In the genomic region with DNA sequence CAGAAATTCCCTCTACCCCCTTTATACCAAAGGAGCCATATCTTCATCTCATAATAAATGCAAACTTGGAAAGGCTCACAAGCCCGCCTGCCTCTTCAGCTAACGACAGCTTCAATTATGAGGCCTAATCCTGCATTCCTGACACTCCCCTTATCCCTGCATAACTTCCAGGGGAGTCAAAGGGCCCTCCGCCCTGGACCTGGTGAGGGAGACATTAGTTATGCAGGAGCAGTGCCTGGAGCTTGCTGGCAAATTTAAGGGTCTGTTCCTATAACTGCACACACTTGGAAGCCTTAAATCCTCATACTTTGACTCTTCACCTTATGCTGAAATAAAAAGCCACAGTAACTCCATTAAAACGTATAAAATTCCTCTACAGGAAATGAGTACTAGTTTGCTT, we compare ENCODE assay signal across 32 cellular contexts.
DNase-seq lines count a peak whose midpoint lies in the region; ATAC-seq, FAIRE-seq and TF ChIP-seq lines count a peak whose summit lies in the region.
"Had no signal": no experiment of that assay in that cellular context is flagged by ENCODE, and none has a peak within 500 bp of the region (broad histone marks: within the 10 kb centered on the region; RNA-seq: fewer than 3 reads in every experiment).

No MANE protein-coding gene starts in this region.

- H3K27me3 ChIP-seq in endodermal cell (ENCODE audit: control insufficient read depth, insufficient read depth, low read length, poor library complexity, severe bottlenecking) (no peaks in the 10 kb centered on the region), neural progenitor cell (no peaks in the 10 kb centered on the region)

- TF ChIP-seq EP300 in A549 (IDR thresholded peaks at IDR 0.05) (no peak), Ishikawa (IDR thresholded peaks at IDR 0.05; ENCODE audit: borderline replicate concordance) (no peak)

- H3K4me3 Mint-ChIP-seq in endodermal cell (no peak overlapping the region), neural progenitor cell (no peak overlapping the region)
- H3K4me3 Mint-ChIP-seq: activated CD4-positive, alpha-beta T cell treated with anti-CD3 and anti-CD28 coated beads, Interleukin-2, amount 10 ng/mL, durations not matched to agents 24 days and 14 days; CD4-positive, CD25-positive, alpha-beta regulatory T cell; immature natural killer cell; naive thymus-derived CD8-positive, alpha-beta T cell; stimulated activated naive B cell treated with anti-CD40 and anti-IgM and Interleukin-4, amounts not matched to agents 10 μg/mL and 1 μg/mL and 100 μg/mL, for 72 hours; T-cell; type B pancreatic cell had no signal

- H3K27ac Mint-ChIP-seq in endodermal cell (no peak overlapping the region), neural progenitor cell (no peak overlapping the region)
- H3K27ac Mint-ChIP-seq: activated CD4-positive, alpha-beta T cell treated with anti-CD3 and anti-CD28 coated beads, Interleukin-2, amount 10 ng/mL, durations not matched to agents 24 days and 14 days; activated naive CD4-positive, alpha-beta T cell treated with anti-CD3 and anti-CD28 coated beads, Interleukin-2, amount 50 U/mL, for 72 hours; CD4-positive, CD25-positive, alpha-beta regulatory T cell; immature natural killer cell; naive thymus-derived CD8-positive, alpha-beta T cell; stimulated activated naive B cell treated with anti-CD40 and anti-IgM and Interleukin-4, amounts not matched to agents 10 μg/mL and 1 μg/mL and 100 μg/mL, for 72 hours; T-cell had no signal

- no peak overlapping the region for H3K9ac ChIP-seq in endodermal cell (ENCODE audit: extremely low read depth, low read length, poor library complexity, severe bottlenecking)
- H3K9ac ChIP-seq in neural progenitor cell = no peak overlapping the region

- peaks cover 2% of the 10 kb centered on the region for H3K27me3 Mint-ChIP-seq in endodermal cell (ENCODE audit: insufficient read depth)
- no peaks in the 10 kb centered on the region for H3K27me3 Mint-ChIP-seq in neural progenitor cell (ENCODE audit: insufficient read depth, low read depth)
- H3K27me3 Mint-ChIP-seq: activated CD4-positive, alpha-beta T cell treated with anti-CD3 and anti-CD28 coated beads, Interleukin-2, amount 10 ng/mL, durations not matched to agents 24 days and 14 days; CD4-positive, CD25-positive, alpha-beta regulatory T cell had no signal

- H3K4me2 ChIP-seq in A549 = no peak overlapping the region
- peak overlapping the region; percentile 14 for H3K4me2 ChIP-seq in neural progenitor cell

- CTCF ChIA-PET in A549 (lab: Yijun Ruan, JAX) = no interaction called here

- TF ChIP-seq POLR2A in A549 (IDR thresholded peaks at IDR 0.05; ENCODE audit: low read length) = no peak

- no peak overlapping the region for H3K4me3 ChIP-seq in A549
- H3K4me3 ChIP-seq in endodermal cell (ENCODE audit: low read length) = no peak overlapping the region
- no peak overlapping the region for H3K4me3 ChIP-seq in neural progenitor cell
- H3K4me3 ChIP-seq: skin epidermis had no signal

- 81% methylated on average over 4 of the region's 4 CpGs for WGBS in A549 (ENCODE audit: missing lambda C conversion rate)
- WGBS in endodermal cell (ENCODE audit: insufficient coverage in 1 of 2, insufficient read length in 1 of 2), 2 experiments = 69 to 83% methylated on average over 1 to 4 of the region's 4 CpGs

- no peak for FAIRE-seq in A549 (lab: Jason Lieb, UNC)
- FAIRE-seq: A204.1, HepG2 had no signal

- peaks cover 3% of the 10 kb centered on the region for H3K4me1 ChIP-seq in A549
- H3K4me1 ChIP-seq in endodermal cell (ENCODE audit: control insufficient read depth, insufficient read depth, low read length) = peaks cover 8% of the 10 kb centered on the region
- H3K4me1 ChIP-seq in neural progenitor cell = peaks cover 20% of the 10 kb centered on the region

- POLR2A ChIA-PET in A549 (lab: Yijun Ruan, JAX) = no interaction called here

- H3K9me3 Mint-ChIP-seq in endodermal cell (no peaks in the 10 kb centered on the region), neural progenitor cell (no peaks in the 10 kb centered on the region)
- H3K9me3 Mint-ChIP-seq: activated CD4-positive, alpha-beta T cell treated with anti-CD3 and anti-CD28 coated beads, Interleukin-2, amount 10 ng/mL, durations not matched to agents 24 days and 14 days had no signal

- no peaks in the 10 kb centered on the region for H3K36me3 Mint-ChIP-seq in endodermal cell (ENCODE audit: low read depth)
- no peaks in the 10 kb centered on the region for H3K36me3 Mint-ChIP-seq in neural progenitor cell
- H3K36me3 Mint-ChIP-seq: activated naive CD4-positive, alpha-beta T cell treated with anti-CD3 and anti-CD28 coated beads, Interleukin-2, amount 50 U/mL, for 72 hours; CD4-positive, CD25-positive, alpha-beta regulatory T cell; immature natural killer cell; naive thymus-derived CD8-positive, alpha-beta T cell; stimulated activated naive B cell treated with anti-CD40 and anti-IgM and Interleukin-4, amounts not matched to agents 10 μg/mL and 1 μg/mL and 100 μg/mL, for 72 hours; T-cell had no signal

- no peak for ATAC-seq in A549
- ATAC-seq in GM19455 (IDR thresholded peaks at IDR 0.05; ENCODE audit: unreplicated experiment) = no peak
- ATAC-seq: activated naive CD4-positive, alpha-beta T cell treated with anti-CD3 and anti-CD28 coated beads, Interleukin-2, amount 50 U/mL, for 72 hours; HepG2; left colon; naive thymus-derived CD8-positive, alpha-beta T cell; stimulated activated naive B cell treated with anti-CD40 and anti-IgM and Interleukin-4, amounts not matched to agents 10 μg/mL and 1 μg/mL and 100 μg/mL, for 72 hours; T-cell had no signal

- H3K36me3 ChIP-seq in endodermal cell (ENCODE audit: control insufficient read depth, insufficient read depth, low read length) (no peaks in the 10 kb centered on the region), neural progenitor cell (no peaks in the 10 kb centered on the region)
- H3K36me3 ChIP-seq: WERI-Rb-1 had no signal

- no peaks in the 10 kb centered on the region for H4K20me1 ChIP-seq in neural progenitor cell (ENCODE audit: low read depth)

- H3K4me1 Mint-ChIP-seq in endodermal cell (peaks cover 28% of the 10 kb centered on the region), neural progenitor cell (peaks cover 26% of the 10 kb centered on the region)
- H3K4me1 Mint-ChIP-seq: activated CD4-positive, alpha-beta T cell treated with anti-CD3 and anti-CD28 coated beads, Interleukin-2, amount 10 ng/mL, durations not matched to agents 24 days and 14 days; CD4-positive, CD25-positive, alpha-beta regulatory T cell; immature natural killer cell; naive thymus-derived CD8-positive, alpha-beta T cell; stimulated activated naive B cell treated with anti-CD40 and anti-IgM and Interleukin-4, amounts not matched to agents 10 μg/mL and 1 μg/mL and 100 μg/mL, for 72 hours; T-cell had no signal

- H3K9me3 ChIP-seq in A549 (no peaks in the 10 kb centered on the region), endodermal cell (ENCODE audit: control insufficient read depth, low read length) (no peaks in the 10 kb centered on the region), neural progenitor cell (ENCODE audit: low read depth) (no peaks in the 10 kb centered on the region)

- H2AFZ ChIP-seq in neural progenitor cell (replicated peaks) = no peak overlapping the region

- no peaks in the 10 kb centered on the region for H3K79me2 ChIP-seq in neural progenitor cell (ENCODE audit: low read depth)

- no peaks in the 10 kb centered on the region for H3F3A ChIP-seq in neural progenitor cell (ENCODE audit: low read depth)

- H3K27ac ChIP-seq in A549 = peak overlapping the region in 1 of 2 experiments; percentile 14; a peak in 1 of 6 replicates
- H3K27ac ChIP-seq in endodermal cell (ENCODE audit: low read depth, low read length) = no peak overlapping the region
- no peak overlapping the region for H3K27ac ChIP-seq in neural progenitor cell
- H3K27ac ChIP-seq: RWPE1, skin epidermis, WERI-Rb-1 had no signal

- TF ChIP-seq CTCF in A549 (IDR thresholded peaks at IDR 0.05) = no peak
- no peak for TF ChIP-seq CTCF in endodermal cell (conservative IDR thresholded peaks at IDR 0.05)
- no peak for TF ChIP-seq CTCF in neural progenitor cell (IDR thresholded peaks at IDR 0.05)

- TF ChIP-seq RAD21 in A549 (conservative IDR thresholded peaks at IDR 0.05 in 1 of 2, IDR thresholded peaks at IDR 0.05 in 1 of 2) (no peak), Ishikawa (IDR thresholded peaks at IDR 0.05; ENCODE audit: low read depth) (no peak)

- no peak for DNase-seq in A549 (ENCODE audit: low read depth in 1 of 2, low spot score in 1 of 2)
- DNase-seq in endodermal cell = peak; percentile 67
- DNase-seq in neural progenitor cell (ENCODE audit: low spot score) = peak; percentile 71
- no peak for DNase-seq in DMS153 treated with DMSO at 0.1 percent for 48 hours (lab: John Stamatoyannopoulos, UW; ENCODE audit: unreplicated experiment)
- DNase-seq in middle frontal gyrus (ENCODE audit: extremely low spot score, low spot score) = no peak
- no peak for DNase-seq in activated T-cell treated with anti-CD3 and anti-CD28 coated beads, Interleukin-2, amount 50 U/mL, for 48 hours
- DNase-seq: activated CD4-positive, alpha-beta T cell treated with anti-CD3 and anti-CD28 coated beads, Interleukin-2, amount 10 ng/mL, durations not matched to agents 24 days and 14 days; activated effector memory CD4-positive, alpha-beta T cell treated with Interleukin-2 at 50 U/mL for 16 hours; amygdala; Calu3; CD4-positive, CD25-positive, alpha-beta regulatory T cell; DMS79 treated with DMSO at 0.1 percent for 48 hours; hippocampal formation; immature natural killer cell; Kasumi-1; left colon; midbrain; MV-4-11; naive thymus-derived CD8-positive, alpha-beta T cell; NCI-H1436; stimulated activated naive B cell treated with anti-CD40 and anti-IgM and Interleukin-4, amounts not matched to agents 10 μg/mL and 1 μg/mL and 100 μg/mL, for 72 hours; substantia nigra; T-cell; WERI-Rb-1 had no signal

TF ChIP-seq in A549, 52 proteins besides CTCF, POLR2A, EP300 and RAD21 (continues in another document):
- TF ChIP-seq MAFK (IDR thresholded peaks at IDR 0.05; ENCODE audit: partially characterized antibody) = peak; percentile 70

TF ChIP-seq in Ishikawa, 13 proteins besides CTCF, POLR2A, EP300 and RAD21:
- TF ChIP-seq CEBPB (IDR thresholded peaks at IDR 0.05) (no peak), TCF12 (IDR thresholded peaks at IDR 0.05; ENCODE audit: low read depth) (no peak), CREB1 (IDR thresholded peaks at IDR 0.05; ENCODE audit: low read depth) (no peak), NFIC (IDR thresholded peaks at IDR 0.05) (no peak), TAF1 (IDR thresholded peaks at IDR 0.05; ENCODE audit: low read depth) (no peak), TEAD4 (IDR thresholded peaks at IDR 0.05) (peak; percentile 36; the same call in 1 of the 2 replicates)
- TF ChIP-seq, protein P1, sequence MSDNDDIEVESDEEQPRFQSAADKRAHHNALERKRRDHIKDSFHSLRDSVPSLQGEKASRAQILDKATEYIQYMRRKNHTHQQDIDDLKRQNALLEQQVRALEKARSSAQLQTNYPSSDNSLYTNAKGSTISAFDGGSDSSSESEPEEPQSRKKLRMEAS (IDR thresholded peaks at IDR 0.05) = no peak
TF ChIP-seq in Ishikawa: peak in this region for 1.

Comparison
In these comparisons a context has a peak if more than half of its experiments do, and no peak if none do; other contexts are left out.
1. DNase-seq: peak in endodermal cell (single experiment) and neural progenitor cell (single experiment); none in A549 (0 of 2), DMS153 treated with DMSO at 0.1 percent for 48 hours (single experiment), middle frontal gyrus (single experiment) and activated T-cell treated with anti-CD3 and anti-CD28 coated beads, Interleukin-2, amount 50 U/mL, for 48 hours (0 of 2).